Comparison of ENCODE assay signal across 29 cellular contexts in genomic region chr18:30683836-30684235, GRCh38.
"Had no signal": no experiment of that assay in that cellular context is flagged by ENCODE, and none has a peak within 500 bp of the region (broad histone marks: within the 10 kb centered on the region; RNA-seq: fewer than 3 reads in every experiment).

No MANE protein-coding gene starts in this region.

- H3K4me1 ChIP-seq: neural progenitor cell, parathyroid adenoma, psoas muscle, right lobe of liver, sigmoid colon, spleen, suprapubic skin, testis, tibial artery, transverse colon, upper lobe of right lung, uterus had no signal

- H3K36me3 ChIP-seq: neural progenitor cell, ovary, right lobe of liver, sigmoid colon, spleen, suprapubic skin, tibial artery, transverse colon, upper lobe of right lung, uterus had no signal

- H3K4me3 ChIP-seq: neural progenitor cell, ovary, psoas muscle, right lobe of liver, sigmoid colon, skin epidermis, smooth muscle cell, spleen, suprapubic skin, testis, tibial artery, transverse colon, upper lobe of right lung, uterus had no signal

- H2AFZ ChIP-seq: parathyroid adenoma had no signal

- H3K79me2 ChIP-seq: parathyroid adenoma had no signal

- DNase-seq: natural killer cell; occipital lobe; ovary; posterior cingulate gyrus; psoas muscle; right cardiac atrium; right lobe of liver; sigmoid colon; spleen; stimulated activated CD4-positive, alpha-beta T cell treated with anti-CD3 and anti-CD28 coated beads, Interleukin-12 subunit alpha, Interleukin-12 subunit beta, amount 100 ng/mL, for 4 hours; stimulated activated CD4-positive, alpha-beta T cell treated with anti-CD3 and anti-CD28 coated beads, Interleukin-1b, Interleukin-23, amount 100 ng/mL, for 48 hours; stimulated activated CD4-positive, alpha-beta T cell treated with anti-CD3 and anti-CD28 coated beads, Interleukin-4, amount 100 ng/mL, for 1 hour; stimulated activated CD4-positive, alpha-beta T cell treated with anti-CD3 and anti-CD28 coated beads, Interleukin-4, amount 100 ng/mL, for 4 hours; stimulated activated CD8-positive, alpha-beta memory T cell treated with anti-CD3 and anti-CD28 coated beads, Interleukin-4, amount 100 ng/mL, for 48 hours; stimulated activated naive CD4-positive, alpha-beta T cell; stimulated activated naive CD8-positive, alpha-beta T cell treated with anti-CD3 and anti-CD28 coated beads, Interleukin-15, amount 100 ng/mL, for 72 hours; stimulated activated naive CD8-positive, alpha-beta T cell treated with anti-CD3 and anti-CD28 coated beads, Interleukin-15, Interleukin-2, amounts not matched to agents 100 U/mL and 50 U/mL, for 24 hours; substantia nigra; testis; tibial artery; transverse colon; upper lobe of right lung; uterus had no signal

- ATAC-seq: natural killer cell; psoas muscle; right lobe of liver; stimulated activated memory B cell treated with anti-CD40 and anti-IgM and Interleukin-4, amounts not matched to agents 10 μg/mL and 1 μg/mL and 100 μg/mL, for 72 hours; stimulated activated naive CD8-positive, alpha-beta T cell treated with anti-CD3 and anti-CD28 coated beads, Interleukin-15, amount 100 ng/mL, for 72 hours; stimulated activated naive CD8-positive, alpha-beta T cell treated with anti-CD3 and anti-CD28 coated beads, Interleukin-15, Interleukin-2, amounts not matched to agents 100 U/mL and 50 U/mL, for 24 hours; upper lobe of right lung had no signal

- H3K9ac ChIP-seq: neural progenitor cell, parathyroid adenoma had no signal

- H3K27me3 ChIP-seq: neural progenitor cell, ovary, right lobe of liver, sigmoid colon, spleen, suprapubic skin, testis, tibial artery, transverse colon, upper lobe of right lung, uterus had no signal

- H3K4me2 ChIP-seq: neural progenitor cell, smooth muscle cell had no signal

- H3K27ac ChIP-seq: neural progenitor cell, ovary, parathyroid adenoma, psoas muscle, right lobe of liver, skin epidermis, spleen, suprapubic skin, testis, tibial artery, transverse colon, upper lobe of right lung, uterus had no signal

- H3K9me3 ChIP-seq: ovary, psoas muscle, sigmoid colon, spleen, suprapubic skin, testis, tibial artery, transverse colon, upper lobe of right lung, uterus had no signal
